In the genomic region with DNA sequence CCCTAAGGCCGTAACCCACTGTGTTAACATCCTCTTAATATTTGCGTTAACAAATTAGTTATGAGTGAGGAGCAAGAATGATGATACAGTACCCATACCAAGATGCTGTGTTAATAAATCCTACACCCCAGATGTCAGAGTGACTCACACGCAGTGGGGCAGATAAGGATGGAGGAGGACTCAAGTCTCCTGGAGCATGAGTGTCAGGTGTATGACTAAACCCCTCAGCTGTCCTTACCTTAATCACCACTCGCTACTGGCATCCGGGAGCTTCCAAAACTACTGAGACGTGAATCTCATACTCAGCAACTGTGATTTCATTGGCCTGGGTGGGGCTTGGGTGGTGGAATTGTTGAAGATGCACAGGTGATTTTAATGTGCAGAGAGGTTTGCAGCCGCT, we compare ENCODE assay signal across 20 cellular contexts.
"Had no signal": no experiment of that assay in that cellular context is flagged by ENCODE, and none has a peak within 500 bp of the region (broad histone marks: within the 10 kb centered on the region; RNA-seq: fewer than 3 reads in every experiment).

No MANE protein-coding gene starts in this region.

- H3K27me3 ChIP-seq: adrenal gland, colonic mucosa, heart right ventricle, neutrophil, sigmoid colon, spleen, upper lobe of left lung had no signal

- H3K4me3 ChIP-seq: adrenal gland, colonic mucosa, heart right ventricle, left ventricle myocardium inferior, sigmoid colon, spleen, upper lobe of left lung had no signal

- DNase-seq: activated B cell treated with CpG ODN at 0.5 μM for 24 hours; activated CD4-positive, alpha-beta T cell treated with anti-CD3 and anti-CD28 coated beads, Interleukin-2, amount 10 ng/mL, durations not matched to agents 7 days and 5 days; activated naive CD4-positive, alpha-beta T cell treated with anti-CD3 and anti-CD28 coated beads, Interleukin-2, amount 50 U/mL, for 16 hours; adrenal gland; central memory CD4-positive, alpha-beta T cell; colonic mucosa; effector CD4-positive, alpha-beta T cell; heart right ventricle; left ventricle myocardium inferior; mesenchymal stem cell; natural killer cell; sigmoid colon; spleen; stimulated activated naive CD8-positive, alpha-beta T cell treated with anti-CD3 and anti-CD28 coated beads, Interleukin-15, amount 100 ng/mL, for 72 hours had no signal

- ATAC-seq: heart right ventricle; natural killer cell; stimulated activated naive CD8-positive, alpha-beta T cell treated with anti-CD3 and anti-CD28 coated beads, Interleukin-15, amount 100 ng/mL, for 72 hours had no signal

- FAIRE-seq: endothelial cell of umbilical vein, frontal cortex, islet of Langerhans, TTC549 had no signal

- H3K36me3 ChIP-seq: adrenal gland, colonic mucosa, neutrophil, sigmoid colon had no signal
